14 cellular contexts compared by ENCODE assay signal in the genomic region with DNA sequence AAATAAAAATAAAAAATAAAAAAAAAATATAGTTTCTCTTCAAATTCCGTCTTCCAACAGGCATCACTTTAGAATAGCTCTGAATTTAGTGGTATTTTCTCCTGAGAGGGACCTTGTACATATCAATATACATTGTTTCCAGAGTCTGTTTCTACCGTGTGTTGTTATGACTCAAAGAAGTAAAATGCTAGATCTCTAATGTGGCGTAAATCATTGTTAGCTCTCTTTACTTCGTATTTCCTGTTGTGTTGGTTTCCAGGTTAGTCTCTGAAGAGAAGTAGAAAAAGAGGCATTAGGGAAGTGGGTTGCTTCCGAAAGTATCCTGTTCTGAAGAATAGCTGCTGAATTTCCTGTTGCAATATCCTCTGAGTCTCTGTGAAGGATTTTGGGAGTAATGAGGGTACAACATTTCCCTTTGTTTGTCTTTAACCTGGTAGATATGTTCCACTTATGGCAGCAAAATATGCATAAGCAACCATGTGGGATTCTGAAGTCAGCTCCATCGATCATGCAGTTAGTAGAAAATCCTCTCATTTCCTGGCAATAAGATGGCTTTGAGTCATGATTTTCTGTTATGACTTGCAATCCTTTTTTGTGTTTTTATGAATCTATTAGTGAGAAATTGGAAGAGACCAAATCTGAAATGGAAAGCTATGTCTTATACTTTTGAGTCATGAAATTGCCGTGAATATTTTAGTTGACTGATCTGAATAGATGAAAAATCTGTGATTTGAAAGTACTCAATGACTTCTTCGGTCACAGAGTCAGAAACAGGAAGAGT. TPM values are rescaled to one million over a fixed set of nuclear protein-coding genes. Genes with fewer than 3 reads are reported as not detected.
DNase-seq lines count a peak whose midpoint lies in the region; ATAC-seq and TF ChIP-seq lines count a peak whose summit lies in the region.
"Had no signal": no experiment of that assay in that cellular context is flagged by ENCODE, and none has a peak within 500 bp of the region (broad histone marks: within the 10 kb centered on the region; RNA-seq: fewer than 3 reads in every experiment).

No MANE protein-coding gene starts in this region.

- no peak overlapping the region for H3K27ac ChIP-seq in osteoblast (ENCODE audit: low read depth, low read length)
- H3K27ac ChIP-seq: 22Rv1 had no signal

- H3K79me2 ChIP-seq in osteoblast (ENCODE audit: insufficient read depth, low read length) = no peaks in the 10 kb centered on the region

- H3K4me3 Mint-ChIP-seq in nephron progenitor cell = no peak overlapping the region
- H3K4me3 Mint-ChIP-seq: activated naive CD4-positive, alpha-beta T cell treated with anti-CD3 and anti-CD28 coated beads, Interleukin-2, amount 10 ng/mL, durations not matched to agents 7 days and 5 days; memory B cell had no signal

- H3K36me3 Mint-ChIP-seq in nephron progenitor cell (ENCODE audit: low read depth) = no peaks in the 10 kb centered on the region
- H3K36me3 Mint-ChIP-seq: activated naive CD4-positive, alpha-beta T cell treated with anti-CD3 and anti-CD28 coated beads, Interleukin-2, amount 10 ng/mL, durations not matched to agents 7 days and 5 days had no signal

- no peaks in the 10 kb centered on the region for H4K20me1 ChIP-seq in osteoblast (ENCODE audit: insufficient read depth, low read length)

- DNase-seq in NOMO-1 treated with DMSO at 0.1 percent for 48 hours (lab: John Stamatoyannopoulos, UW; ENCODE audit: unreplicated experiment) (peak; percentile 17), NOMO-1 treated with dmso at 0.1 percent for 144 hours (lab: John Stamatoyannopoulos, UW; ENCODE audit: unreplicated experiment) (no peak), HT1080 (ENCODE audit: low read depth) (peak; percentile 41), osteoblast (ENCODE audit: insufficient read length, low spot score, missing footprints) (no peak), nephron progenitor cell (no peak), NCI-H345 treated with DMSO at 0.1 percent for 48 hours (lab: John Stamatoyannopoulos, UW; ENCODE audit: unreplicated experiment) (no peak)
- DNase-seq: activated CD4-positive, alpha-beta T cell treated with anti-CD3 and anti-CD28 coated beads for 1 hour; activated naive CD4-positive, alpha-beta T cell treated with anti-CD3 and anti-CD28 coated beads, Interleukin-2, amount 10 ng/mL, durations not matched to agents 7 days and 5 days; NCI-H2107; right cardiac atrium had no signal

- no peaks in the 10 kb centered on the region for H3K27me3 Mint-ChIP-seq in nephron progenitor cell (ENCODE audit: low read depth, poor library complexity)
- H3K27me3 Mint-ChIP-seq: activated naive CD4-positive, alpha-beta T cell treated with anti-CD3 and anti-CD28 coated beads, Interleukin-2, amount 10 ng/mL, durations not matched to agents 7 days and 5 days had no signal

- H3K4me2 ChIP-seq in osteoblast (ENCODE audit: insufficient read depth, low read length) = peak overlapping the region; percentile 19

- TF ChIP-seq CTCF in osteoblast (IDR thresholded peaks at IDR 0.05; ENCODE audit: extremely low read depth, low read depth, low read length) (no peak), nephron progenitor cell (IDR thresholded peaks at IDR 0.05) (no peak)

- H3K4me1 ChIP-seq in osteoblast (ENCODE audit: insufficient read depth, low read length) = no peaks in the 10 kb centered on the region

- H3K36me3 ChIP-seq in osteoblast (ENCODE audit: insufficient read depth, low read length) = no peaks in the 10 kb centered on the region

- no peak overlapping the region for H3K4me3 ChIP-seq in osteoblast (ENCODE audit: insufficient read depth, low read length)

- no peaks in the 10 kb centered on the region for H3K9me3 ChIP-seq in osteoblast (ENCODE audit: low read depth, low read length)

- no peaks in the 10 kb centered on the region for H3K27me3 ChIP-seq in osteoblast (ENCODE audit: insufficient read depth, low read length)

- peak overlapping the region; percentile 15 for H2AFZ ChIP-seq in osteoblast (ENCODE audit: low read length)

- H3K4me1 Mint-ChIP-seq in nephron progenitor cell = no peaks in the 10 kb centered on the region
- H3K4me1 Mint-ChIP-seq: activated naive CD4-positive, alpha-beta T cell treated with anti-CD3 and anti-CD28 coated beads, Interleukin-2, amount 10 ng/mL, durations not matched to agents 7 days and 5 days had no signal

- no peak overlapping the region for H3K27ac Mint-ChIP-seq in nephron progenitor cell
- H3K27ac Mint-ChIP-seq: activated naive CD4-positive, alpha-beta T cell treated with anti-CD3 and anti-CD28 coated beads, Interleukin-2, amount 10 ng/mL, durations not matched to agents 7 days and 5 days; memory B cell had no signal

- ATAC-seq in HG02642 (IDR thresholded peaks at IDR 0.05; ENCODE audit: poor library complexity, unreplicated experiment) (peak; percentile 76), HG03045 (IDR thresholded peaks at IDR 0.05; ENCODE audit: unreplicated experiment) (no peak)
- ATAC-seq: right cardiac atrium had no signal

- H3K9me3 Mint-ChIP-seq in nephron progenitor cell = peaks cover 30% of the 10 kb centered on the region

RNA-seq across cellular contexts. Expression of gene MCHR2, which starts 42.0 kb away (rescaled TPM):
- not detected in 2 replicates for total RNA-seq in HT1080 (2014; rRNA removed; shearing (Covaris generic))
- polyA plus RNA-seq in HT1080 (2015; cell fraction: cytosol; rRNA removed) = not detected in 2 replicates
- not detected in 2 replicates for polyA plus RNA-seq in HT1080 (2015; cell fraction: nucleus; rRNA removed)
- not detected in 2 replicates for total RNA-seq in osteoblast
- total RNA-seq: right cardiac atrium had no signal
- polyA plus RNA-seq: right cardiac atrium had no signal

Comparison
In these comparisons a context has a peak if more than half of its experiments do, and no peak if none do; other contexts are left out.
1. DNase-seq: peak in NOMO-1 treated with DMSO at 0.1 percent for 48 hours (single experiment) and HT1080 (single experiment); none in NOMO-1 treated with dmso at 0.1 percent for 144 hours (single experiment), osteoblast (single experiment), nephron progenitor cell (single experiment) and NCI-H345 treated with DMSO at 0.1 percent for 48 hours (single experiment).